1 cellular context compared by ENCODE assay signal in the genomic region with DNA sequence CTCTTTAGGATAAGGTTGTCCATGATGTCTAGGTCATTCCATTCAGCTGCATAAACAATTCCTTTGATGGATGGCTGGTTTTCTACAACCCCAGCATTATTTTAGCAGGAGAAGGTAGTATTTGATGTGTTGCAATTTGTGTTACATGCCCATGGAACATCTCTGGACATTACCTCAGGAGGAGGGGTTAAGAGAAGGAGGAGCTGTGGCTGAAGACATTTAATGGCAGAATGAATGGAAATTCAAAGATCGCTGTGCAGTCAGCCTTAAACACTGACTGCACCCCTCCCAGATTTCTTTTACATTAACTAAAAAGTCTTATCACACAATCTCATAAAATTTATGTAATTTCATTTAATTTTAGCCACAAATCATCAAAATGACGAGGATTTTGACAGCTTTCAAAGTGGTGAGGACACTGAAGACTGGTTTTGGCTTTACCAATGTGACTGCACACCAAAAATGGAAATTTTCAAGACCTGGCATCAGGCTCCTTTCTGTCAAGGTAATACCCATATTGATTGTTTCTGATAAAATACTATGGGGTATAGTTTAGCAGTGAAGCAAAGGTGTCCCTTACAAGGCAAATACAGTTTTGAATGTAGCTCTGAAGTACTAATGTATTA.
TF ChIP-seq lines count a peak whose summit lies in the region.

Gene CPS1 (plus strand): TSS at position 245 of the 626 bp plus-strand sequence. CDS start 135 bp downstream, at position 380.

TF ChIP-seq in H1, 55 proteins besides CTCF, POLR2A, EP300 and RAD21:
- TF ChIP-seq NRF1 (IDR thresholded peaks at IDR 0.05; ENCODE audit: low read depth, low read length) (no peak), MAX (IDR thresholded peaks at IDR 0.05) (no peak), TAF1 (IDR thresholded peaks at IDR 0.05; ENCODE audit: low read depth, low read length) (no peak), JUN (IDR thresholded peaks at IDR 0.05; ENCODE audit: low read depth, low read length) (no peak), POU5F1 (IDR thresholded peaks at IDR 0.05; ENCODE audit: low read depth, low read length) (no peak), CREB1 (IDR thresholded peaks at IDR 0.05) (no peak), TEAD4 (IDR thresholded peaks at IDR 0.05; ENCODE audit: low read depth, low read length) (no peak), ZNF274 (IDR thresholded peaks at IDR 0.05; ENCODE audit: borderline replicate concordance, extremely low read depth, low read length) (no peak), RFX5 (IDR thresholded peaks at IDR 0.05; ENCODE audit: borderline replicate concordance, low read depth, low read length) (no peak), FOSL1 (IDR thresholded peaks at IDR 0.05; ENCODE audit: insufficient read depth, low read depth, low read length) (no peak), YY1 (IDR thresholded peaks at IDR 0.05; ENCODE audit: low read depth, low read length) (no peak), CHD2 (IDR thresholded peaks at IDR 0.05; ENCODE audit: low read length) (no peak), PHF8 (conservative IDR thresholded peaks at IDR 0.05; ENCODE audit: low read depth, low read length) (no peak), CTBP2 (IDR thresholded peaks at IDR 0.05; ENCODE audit: borderline replicate concordance, insufficient read depth, insufficient read length, low read length) (no peak), GABPA (IDR thresholded peaks at IDR 0.05; ENCODE audit: borderline replicate concordance, insufficient read depth, low read length) (no peak), SIRT6 (IDR thresholded peaks at IDR 0.05; ENCODE audit: low read length) (no peak), SP4 (IDR thresholded peaks at IDR 0.05; ENCODE audit: low read length) (no peak), GTF2F1 (IDR thresholded peaks at IDR 0.05; ENCODE audit: borderline replicate concordance, low read depth, low read length) (no peak)
- TF ChIP-seq, protein P1, sequence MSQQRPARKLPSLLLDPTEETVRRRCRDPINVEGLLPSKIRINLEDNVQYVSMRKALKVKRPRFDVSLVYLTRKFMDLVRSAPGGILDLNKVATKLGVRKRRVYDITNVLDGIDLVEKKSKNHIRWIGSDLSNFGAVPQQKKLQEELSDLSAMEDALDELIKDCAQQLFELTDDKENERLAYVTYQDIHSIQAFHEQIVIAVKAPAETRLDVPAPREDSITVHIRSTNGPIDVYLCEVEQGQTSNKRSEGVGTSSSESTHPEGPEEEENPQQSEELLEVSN (IDR thresholded peaks at IDR 0.05), result no peak
TF ChIP-seq in H1: peak in this region for 0.
